In genomic region chr3:139934557-139935070, GRCh38 we compare ENCODE assay signal across 8 cellular contexts. TPM values are rescaled to one million over a fixed set of nuclear protein-coding genes. Genes with fewer than 3 reads are reported as not detected.
DNase-seq lines count a peak whose midpoint lies in the region; ATAC-seq and TF ChIP-seq lines count a peak whose summit lies in the region.

No MANE protein-coding gene starts in this region.

- no peak overlapping the region for H3K27ac Mint-ChIP-seq in T-cell

- no peaks in the 10 kb centered on the region for H3K9me2 ChIP-seq in PC-3 (replicated peaks; ENCODE audit: low read length)

- intact Hi-C loops in sigmoid colon (cut with DNase I) (loop anchor here (10.0 kb wide), 1 partner anchor 500 kb away; no protein-coding TSS in a partner anchor), PC-3 (cut with micrococcal nuclease) (no loop called here)

- peak; percentile 55 for TF ChIP-seq CTCF in astrocyte of the cerebellum (IDR thresholded peaks at IDR 0.05; ENCODE audit: low read depth, low read length, missing control alignments)
- TF ChIP-seq CTCF in sigmoid colon (IDR thresholded peaks at IDR 0.05): no peak
- TF ChIP-seq CTCF in PC-3 (conservative IDR thresholded peaks at IDR 0.05; ENCODE audit: low read depth, low read length): no peak

- in situ Hi-C loops in astrocyte of the cerebellum (cut with HindIII; ENCODE audit: low sequenced_read_pairs): no loop called here

- 3 to 7% methylated on average over 33 of the region's 33 CpGs for WGBS in sigmoid colon, 2 donors

- no peak for ATAC-seq in PC-3
- no peak for ATAC-seq in T-cell (replicated peaks in 1 of 4)

- H3K36me3 ChIP-seq in iPS-18a (ENCODE audit: control insufficient read depth, low read depth, low read length): no peaks in the 10 kb centered on the region
- no peaks in the 10 kb centered on the region for H3K36me3 ChIP-seq in sigmoid colon
- H3K36me3 ChIP-seq in PC-3 (ENCODE audit: low read depth, low read length): no peaks in the 10 kb centered on the region

- H3K4me3 ChIP-seq in astrocyte of the cerebellum (ENCODE audit: low read depth, low read length) (peak overlapping the region; percentile 50), iPS-18a (ENCODE audit: low read length) (peak overlapping the region; percentile 70), sigmoid colon (peak overlapping the region; percentile 21 to 57 (median 48)), PC-3 (ENCODE audit: low read length) (no peak overlapping the region)

- H3F3A ChIP-seq in PC-3 (ENCODE audit: low read length, unreplicated experiment): no peaks in the 10 kb centered on the region

- no peak for TF ChIP-seq EP300 in sigmoid colon (IDR thresholded peaks at IDR 0.05)

- CTCF ChIA-PET in PC-3 (lab: Charles Lee): no interaction called here
- CTCF ChIA-PET in T-cell (lab: Charles Lee): no interaction called here

- no peaks in the 10 kb centered on the region for H3K36me3 Mint-ChIP-seq in T-cell

- no peak for TF ChIP-seq POLR2A in sigmoid colon (IDR thresholded peaks at IDR 0.05)

- H3K4me1 ChIP-seq in iPS-18a (ENCODE audit: control insufficient read depth, low read depth, low read length) (no peaks in the 10 kb centered on the region), sigmoid colon (peaks cover 0 to 28% (median 22%) of the 10 kb centered on the region in 4 donors), PC-3 (ENCODE audit: insufficient read depth, low read length) (no peaks in the 10 kb centered on the region)

- peak overlapping the region in 1 of 3 donors; percentile 28 for H3K4me3 Mint-ChIP-seq in T-cell

- no peak overlapping the region for H3K4me2 ChIP-seq in PC-3 (ENCODE audit: low read length)

- POLR2A ChIA-PET in PC-3 (lab: Charles Lee; ENCODE audit: unreplicated experiment) (no interaction called here), T-cell (lab: Charles Lee) (no interaction called here)

- H3K9me3 ChIP-seq in iPS-18a (ENCODE audit: control insufficient read depth, low read depth, low read length) (no peaks in the 10 kb centered on the region), sigmoid colon (no peaks in the 10 kb centered on the region), PC-3 (ENCODE audit: low read length) (no peaks in the 10 kb centered on the region)

- DNase-seq in activated CD4-positive, alpha-beta T cell treated with anti-CD3 and anti-CD28 coated beads for 48 hours: peak; percentile 16
- DNase-seq in activated CD4-positive, alpha-beta T cell treated with anti-CD3 and anti-CD28 coated beads, Interleukin-2, amount 50 U/mL, for 4 hours: no peak
- peak; percentile 85 for DNase-seq in NCI-H1436 treated with DMSO at 0.1 percent for 48 hours (lab: John Stamatoyannopoulos, UW)
- DNase-seq in astrocyte of the cerebellum (ENCODE audit: low read depth): no peak
- DNase-seq in sigmoid colon: peak; percentile 73
- no peak for DNase-seq in PC-3
- DNase-seq in T-cell: no peak

- peaks cover 37% of the 10 kb centered on the region for H3K27me3 ChIP-seq in iPS-18a (ENCODE audit: control insufficient read depth, insufficient read depth, low read length)
- peaks cover 0 to 31% (median 14%) of the 10 kb centered on the region in 3 donors for H3K27me3 ChIP-seq in sigmoid colon
- peaks cover 33% of the 10 kb centered on the region for H3K27me3 ChIP-seq in PC-3 (ENCODE audit: low read length)

- peaks cover 0 to 6% (median 6%) of the 10 kb centered on the region in 3 donors for H3K4me1 Mint-ChIP-seq in T-cell

- no peaks in the 10 kb centered on the region for H4K20me1 ChIP-seq in PC-3 (ENCODE audit: low read length)

- H3K27ac ChIP-seq in iPS-18a (ENCODE audit: low read length): no peak overlapping the region
- H3K27ac ChIP-seq in sigmoid colon: peak overlapping the region in 1 of 4 donors; percentile 22
- H3K27ac ChIP-seq in PC-3 (ENCODE audit: low read length): no peak overlapping the region

- no TSS peak for BruUV-seq in PC-3 (replicated peaks; lab: Mats Ljungman, UMichigan)

- no peak overlapping the region for H2AFZ ChIP-seq in PC-3 (ENCODE audit: low read length)

- H3K79me2 ChIP-seq in PC-3 (ENCODE audit: low read length): no peaks in the 10 kb centered on the region

- peaks cover 44 to 54% of the 10 kb centered on the region in 2 donors for H3K27me3 Mint-ChIP-seq in T-cell

- H3K9ac ChIP-seq in iPS-18a (ENCODE audit: low read length) (no peak overlapping the region), PC-3 (ENCODE audit: low read length) (no peak overlapping the region)

- H3K9me3 Mint-ChIP-seq in T-cell: peaks cover 0 to 3% (median 0%) of the 10 kb centered on the region in 3 donors

RNA-seq across cellular contexts. Expression of gene CLSTN2, which starts 0.4 kb away (rescaled TPM):
- total RNA-seq in sigmoid colon (1 to 10 TPM; 2.7 to 8.3 (median 5.6) TPM), PC-3 (2014; rRNA removed) (not detected in 2 replicates), T-cell (under 1 TPM in 3 of 5 donors, not detected in 2; under 0.01 to 0.12 (median 0.03) TPM)
- under 1 TPM; 0.23 to 0.64 (median 0.60) TPM for polyA plus RNA-seq in sigmoid colon

Comparison
In these comparisons a context has a peak if more than half of its experiments do, and no peak if none do; other contexts are left out.
1. DNase-seq: peak in activated CD4-positive, alpha-beta T cell treated with anti-CD3 and anti-CD28 coated beads for 48 hours (single experiment), NCI-H1436 treated with DMSO at 0.1 percent for 48 hours (single experiment) and sigmoid colon (single experiment); none in activated CD4-positive, alpha-beta T cell treated with anti-CD3 and anti-CD28 coated beads, Interleukin-2, amount 50 U/mL, for 4 hours (0 of 2), astrocyte of the cerebellum (single experiment), PC-3 (single experiment) and T-cell (0 of 34).